ENCODE assay signal across 28 cellular contexts in genomic region chr22:49763696-49764095, GRCh38.
DNase-seq lines count a peak whose midpoint lies in the region; ATAC-seq, FAIRE-seq and TF ChIP-seq lines count a peak whose summit lies in the region.
"Had no signal": no experiment of that assay in that cellular context is flagged by ENCODE, and none has a peak within 500 bp of the region (broad histone marks: within the 10 kb centered on the region; RNA-seq: fewer than 3 reads in every experiment).

No MANE protein-coding gene starts in this region.

- no peaks in the 10 kb centered on the region for H3K27me3 Mint-ChIP-seq in chondrocyte (ENCODE audit: low read depth)
- H3K27me3 Mint-ChIP-seq: activated CD4-positive, alpha-beta T cell treated with anti-CD3 and anti-CD28 coated beads, Interleukin-2, amount 10 ng/mL, durations not matched to agents 24 days and 14 days had no signal

- H3K27ac Mint-ChIP-seq in chondrocyte (ENCODE audit: unreplicated experiment): no peak overlapping the region
- H3K27ac Mint-ChIP-seq: activated CD4-positive, alpha-beta T cell treated with anti-CD3 and anti-CD28 coated beads, Interleukin-2, amount 10 ng/mL, durations not matched to agents 24 days and 14 days; neural progenitor cell; stimulated activated effector memory CD8-positive, alpha-beta T cell treated with anti-CD3 and anti-CD28 coated beads, Interleukin-12 subunit alpha, Interleukin-12 subunit beta, amount 100 ng/mL, for 72 hours; T-helper 17 cell had no signal

- no peaks in the 10 kb centered on the region for H3K36me3 Mint-ChIP-seq in chondrocyte (ENCODE audit: low read depth)

- H3K4me1 Mint-ChIP-seq in chondrocyte (ENCODE audit: low read depth): peaks cover 9% of the 10 kb centered on the region

- H3K4me3 ChIP-seq in BLaER1 treated with 17β-estradiol and CSF1 and Interleukin-3, amounts not matched to agents 10 nM and 100 nM: peak overlapping the region in 1 of 10 experiments; percentile 11; a peak in 3 of 20 replicates
- no peak overlapping the region for H3K4me3 ChIP-seq in mucosa of descending colon
- H3K4me3 ChIP-seq: gastrocnemius medialis, lung, neural progenitor cell, prostate gland, SJSA1 had no signal

- H3K9me3 ChIP-seq in BLaER1 treated with 17β-estradiol and CSF1 and Interleukin-3, amounts not matched to agents 10 nM and 100 nM (replicated peaks in 1 of 11): peaks cover 8 to 19% (median 14%) of the 10 kb centered on the region in 11 experiments; a peak in 21 of 22 replicates
- peaks cover 8% of the 10 kb centered on the region for H3K9me3 ChIP-seq in mucosa of descending colon
- H3K9me3 ChIP-seq: prostate gland had no signal

- peak overlapping the region in 10 of 11 experiments; percentile 26 to 74 (median 64); a peak in 18 of 22 replicates for H3K9ac ChIP-seq in BLaER1 treated with 17β-estradiol and CSF1 and Interleukin-3, amounts not matched to agents 10 nM and 100 nM
- H3K9ac ChIP-seq: neural progenitor cell had no signal

- H3K4me2 ChIP-seq in BLaER1 treated with 17β-estradiol and CSF1 and Interleukin-3, amounts not matched to agents 10 nM and 100 nM: peak overlapping the region; percentile 63 to 90 (median 81)
- H3K4me2 ChIP-seq: neural progenitor cell had no signal

- peaks cover 27 to 89% (median 82%) of the 10 kb centered on the region in 10 experiments for H3K4me1 ChIP-seq in BLaER1 treated with 17β-estradiol and CSF1 and Interleukin-3, amounts not matched to agents 10 nM and 100 nM
- H3K4me1 ChIP-seq in mucosa of descending colon (ENCODE audit: low read depth): peaks cover 4% of the 10 kb centered on the region
- H3K4me1 ChIP-seq: neural progenitor cell, prostate gland, SJSA1 had no signal

- peak overlapping the region in 10 of 11 experiments; percentile 9 to 85 (median 76); a peak in 20 of 22 replicates for H3K27ac ChIP-seq in BLaER1 treated with 17β-estradiol and CSF1 and Interleukin-3, amounts not matched to agents 10 nM and 100 nM
- H3K27ac ChIP-seq: gastrocnemius medialis, neural progenitor cell, prostate gland, SJSA1 had no signal

- no peak for TF ChIP-seq CTCF in chondrocyte (IDR thresholded peaks at IDR 0.05)
- TF ChIP-seq CTCF in mucosa of descending colon (IDR thresholded peaks at IDR 0.05): no peak
- no peak for TF ChIP-seq CTCF in D721Med (IDR thresholded peaks at IDR 0.05; ENCODE audit: insufficient read depth, missing control alignments)

- no peak overlapping the region for H3K4me3 Mint-ChIP-seq in chondrocyte (ENCODE audit: unreplicated experiment)
- H3K4me3 Mint-ChIP-seq: activated CD4-positive, alpha-beta T cell treated with anti-CD3 and anti-CD28 coated beads, Interleukin-2, amount 10 ng/mL, durations not matched to agents 24 days and 14 days; neural progenitor cell; stimulated activated effector memory CD8-positive, alpha-beta T cell treated with anti-CD3 and anti-CD28 coated beads, Interleukin-12 subunit alpha, Interleukin-12 subunit beta, amount 100 ng/mL, for 72 hours; T-helper 17 cell had no signal

- ATAC-seq in mucosa of descending colon: no peak
- ATAC-seq: gastrocnemius medialis; stimulated activated effector memory CD8-positive, alpha-beta T cell treated with anti-CD3 and anti-CD28 coated beads, Interleukin-12 subunit alpha, Interleukin-12 subunit beta, amount 100 ng/mL, for 72 hours; T-helper 17 cell had no signal

- peaks cover 10% of the 10 kb centered on the region for H3K9me3 Mint-ChIP-seq in chondrocyte (ENCODE audit: low read depth)
- H3K9me3 Mint-ChIP-seq: activated CD4-positive, alpha-beta T cell treated with anti-CD3 and anti-CD28 coated beads, Interleukin-2, amount 10 ng/mL, durations not matched to agents 24 days and 14 days had no signal

- intact Hi-C loops in mucosa of descending colon (cut with DNase I, micrococcal nuclease): loop anchor here in 1 of 2 donors (10.0 kb wide), 1 partner anchor 271 kb away; no protein-coding TSS in a partner anchor

- peaks cover 0 to 13% (median 0%) of the 10 kb centered on the region in 11 experiments; a peak in 5 of 22 replicates for H4K20me1 ChIP-seq in BLaER1 treated with 17β-estradiol and CSF1 and Interleukin-3, amounts not matched to agents 10 nM and 100 nM

- H3K27me3 ChIP-seq in BLaER1 treated with 17β-estradiol and CSF1 and Interleukin-3, amounts not matched to agents 10 nM and 100 nM: no peaks in the 10 kb centered on the region
- H3K27me3 ChIP-seq: gastrocnemius medialis, neural progenitor cell, SJSA1 had no signal

- peak; percentile 26 for DNase-seq in activated CD4-positive, CD25-positive, alpha-beta regulatory T cell treated with anti-CD3 and anti-CD28 coated beads, Interleukin-2, amount 50 U/mL, for 72 hours
- no peak for DNase-seq in activated CD4-positive, CD25-positive, alpha-beta regulatory T cell (lab: John Stamatoyannopoulos, UW)
- DNase-seq in chondrocyte (ENCODE audit: low spot score): peak; percentile 72
- peak in 2 of 3 donors; percentile 12 to 32 for DNase-seq in mucosa of descending colon
- DNase-seq in NCI-H2081 (lab: John Stamatoyannopoulos, UW): no peak
- no peak for DNase-seq in T-helper 1 cell
- no peak for DNase-seq in D721Med (ENCODE audit: insufficient read length, low spot score)
- DNase-seq: activated CD4-positive, alpha-beta T cell treated with anti-CD3 and anti-CD28 coated beads, Interleukin-2, amount 10 ng/mL, durations not matched to agents 24 days and 14 days; activated gamma-delta T cell; cortex of kidney; DMS79; GOT3; hypothalamus; Karpas-422; NCI-H1694; NK-92 treated with Interleukin-12 subunit alpha and Interleukin-12 subunit beta, amount 100 ng/mL, for 24 hours; small intestine; substantia nigra had no signal

- no peak for FAIRE-seq in D721Med (lab: Jason Lieb, UNC)
- FAIRE-seq: bronchial epithelial cell, endometrium, small intestine had no signal

- no peaks in the 10 kb centered on the region for H3K36me3 ChIP-seq in BLaER1 treated with 17β-estradiol and CSF1 and Interleukin-3, amounts not matched to agents 10 nM and 100 nM
- H3K36me3 ChIP-seq in mucosa of descending colon (ENCODE audit: low read depth): no peaks in the 10 kb centered on the region
- H3K36me3 ChIP-seq: gastrocnemius medialis, neural progenitor cell, prostate gland, SJSA1 had no signal

Comparison
In these comparisons a context has a peak if more than half of its experiments do, and no peak if none do; other contexts are left out.
1. DNase-seq: peak in activated CD4-positive, CD25-positive, alpha-beta regulatory T cell treated with anti-CD3 and anti-CD28 coated beads, Interleukin-2, amount 50 U/mL, for 72 hours (single experiment), chondrocyte (single experiment) and mucosa of descending colon (2 of 3); none in activated CD4-positive, CD25-positive, alpha-beta regulatory T cell (0 of 4), NCI-H2081 (0 of 2), T-helper 1 cell (0 of 5) and D721Med (single experiment).